9 cellular contexts compared by ENCODE assay signal in the genomic region with DNA sequence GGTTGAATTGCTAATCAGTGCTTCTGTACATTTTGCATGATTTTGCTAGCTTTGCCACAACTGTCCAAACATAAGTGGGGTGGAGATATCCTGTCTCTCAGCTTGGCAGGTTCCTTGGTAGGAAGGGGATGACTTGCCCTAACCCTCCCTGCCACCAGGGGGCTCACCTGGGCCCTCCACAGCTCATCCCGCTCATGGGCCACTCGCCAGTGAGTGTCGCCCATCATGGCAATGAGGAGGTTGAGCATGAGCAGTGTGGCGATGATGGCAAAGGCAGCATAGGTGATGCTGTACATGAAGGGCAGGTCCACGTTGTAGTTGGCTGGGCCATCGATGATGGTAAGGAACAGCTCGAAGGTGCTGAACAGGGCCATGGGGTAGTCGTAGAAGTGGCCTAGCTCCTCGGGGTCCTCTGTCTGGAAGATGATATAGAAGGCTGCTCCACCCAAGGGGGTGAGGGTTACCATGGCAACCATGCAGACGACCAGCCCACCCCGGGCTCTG. TPM values are rescaled to one million over a fixed set of nuclear protein-coding genes. Genes with fewer than 3 reads are reported as not detected.
DNase-seq lines count a peak whose midpoint lies in the region; ATAC-seq lines count a peak whose summit lies in the region.
"Had no signal": no experiment of that assay in that cellular context is flagged by ENCODE, and none has a peak within 500 bp of the region (broad histone marks: within the 10 kb centered on the region; RNA-seq: fewer than 3 reads in every experiment).

No MANE protein-coding gene starts in this region.

- peaks cover 0 to 34% (median 0%) of the 10 kb centered on the region in 3 experiments for H3K36me3 ChIP-seq in naive thymus-derived CD4-positive, alpha-beta T cell (ENCODE audit: control insufficient read depth in 2 of 3, insufficient read depth in 3 of 3, low read length in 3 of 3)

- no peak overlapping the region for H3K4me3 ChIP-seq in naive thymus-derived CD4-positive, alpha-beta T cell (ENCODE audit: low read length)

- in situ Hi-C loops in KBM-7 (cut with MboI; ENCODE audit: low pct_unique_long_range_greater_than_20kb, low sequenced_read_pairs): loop anchor here (25.0 kb wide), 1 partner anchor 339 kb away; a partner anchor contains a TSS

- no peak overlapping the region for H3K4me3 Mint-ChIP-seq in naive thymus-derived CD4-positive, alpha-beta T cell

- no peaks in the 10 kb centered on the region for H3K27me3 ChIP-seq in naive thymus-derived CD4-positive, alpha-beta T cell (ENCODE audit: control insufficient read depth in 2 of 2, insufficient read depth in 2 of 2, low read length in 2 of 2)

- no peaks in the 10 kb centered on the region for H3K4me1 Mint-ChIP-seq in naive thymus-derived CD4-positive, alpha-beta T cell

- H3K27me3 Mint-ChIP-seq in naive thymus-derived CD4-positive, alpha-beta T cell: peaks cover 0 to 5% (median 0%) of the 10 kb centered on the region in 5 donors

- intact Hi-C loops in naive thymus-derived CD4-positive, alpha-beta T cell (cut with micrococcal nuclease): loop anchor here in 1 of 2 donors (2.0 kb wide), 1 partner anchor 19 kb away; a partner anchor contains a TSS

- no peaks in the 10 kb centered on the region for H3K4me1 ChIP-seq in naive thymus-derived CD4-positive, alpha-beta T cell (ENCODE audit: control insufficient read depth in 2 of 2, insufficient read depth in 2 of 2, low read length in 2 of 2)

- peaks cover 0 to 29% (median 9%) of the 10 kb centered on the region in 5 donors for H3K36me3 Mint-ChIP-seq in naive thymus-derived CD4-positive, alpha-beta T cell

- CTCF ChIA-PET in naive thymus-derived CD4-positive, alpha-beta T cell (lab: Charles Lee): interaction anchor here (1.0 to 1.4 kb wide), 4 partner anchors 19 to 511 kb away, joined by 3 to 5 read pairs (median 4); a partner anchor contains a TSS

- DNase-seq in D341Med (ENCODE audit: low spot score) (peak; percentile 51), KBM-7 (peak; percentile 41), amniotic epithelial cell (ENCODE audit: low read depth) (peak; percentile 6), NCI-H1436 (lab: John Stamatoyannopoulos, UW) (no peak), substantia nigra (lab: John Stamatoyannopoulos, UW) (no peak)
- peak in 1 of 9 donors; percentile 34 for DNase-seq in naive thymus-derived CD4-positive, alpha-beta T cell

- H3K27ac ChIP-seq in naive thymus-derived CD4-positive, alpha-beta T cell (ENCODE audit: low read depth, low read length): no peak overlapping the region
- H3K27ac ChIP-seq in substantia nigra (ENCODE audit: low read depth, low read length, poor library complexity, severe bottlenecking): no peak overlapping the region

- no peaks in the 10 kb centered on the region for H3K9me3 ChIP-seq in naive thymus-derived CD4-positive, alpha-beta T cell (ENCODE audit: control insufficient read depth in 2 of 3, low read length in 3 of 3)

- POLR2A ChIA-PET in naive thymus-derived CD4-positive, alpha-beta T cell (lab: Charles Lee): interaction anchor here (0.7 to 1.0 kb wide), 2 partner anchors 9 to 25 kb away, joined by 3 read pairs; no protein-coding TSS in a partner anchor

- H3K27ac Mint-ChIP-seq in naive thymus-derived CD4-positive, alpha-beta T cell: peak overlapping the region in 2 of 9 donors; percentile 17 to 59

- ATAC-seq in GM19395 (IDR thresholded peaks at IDR 0.05; ENCODE audit: unreplicated experiment) (peak; percentile 73), GM18858 (IDR thresholded peaks at IDR 0.05; ENCODE audit: unreplicated experiment) (no peak)
- ATAC-seq in naive thymus-derived CD4-positive, alpha-beta T cell: peak; percentile 43

- no peaks in the 10 kb centered on the region for H3K9me3 Mint-ChIP-seq in naive thymus-derived CD4-positive, alpha-beta T cell

RNA-seq across cellular contexts. Expression of a gene that starts 12.2 kb away (rescaled TPM):
- under 1 TPM in 1 of 5 experiments, not detected in 4; 0.05 TPM for total RNA-seq in naive thymus-derived CD4-positive, alpha-beta T cell
- polyA plus RNA-seq in naive thymus-derived CD4-positive, alpha-beta T cell: not detected
- total RNA-seq: NCI-H460 had no signal

RNA-seq across cellular contexts. Expression of a gene that starts 18.5 kb away (rescaled TPM):
- total RNA-seq in naive thymus-derived CD4-positive, alpha-beta T cell: 100 to 1,000 TPM in 2 of 5 experiments, 10 to 100 TPM in 2, 1 to 10 TPM in 1; 9.8 to 110 (median 78.8) TPM
- polyA plus RNA-seq in naive thymus-derived CD4-positive, alpha-beta T cell: 10 to 100 TPM; 36.9 to 55.6 TPM
- total RNA-seq: NCI-H460 had no signal

Comparison
In these comparisons a context has a peak if more than half of its experiments do, and no peak if none do; other contexts are left out.
1. DNase-seq: peak in D341Med (single experiment), KBM-7 (single experiment) and amniotic epithelial cell (single experiment); none in NCI-H1436 (single experiment) and substantia nigra (0 of 49).